Comparison of ENCODE assay signal across 8 cellular contexts in genomic region chr6:32189742-32190053, GRCh38. TPM values are rescaled to one million over a fixed set of nuclear protein-coding genes. Genes with fewer than 3 reads are reported as not detected.
DNase-seq lines count a peak whose midpoint lies in the region; ATAC-seq and TF ChIP-seq lines count a peak whose summit lies in the region.

No MANE protein-coding gene starts in this region.

- peak overlapping the region; percentile 81 to 84 for H3K18ac ChIP-seq in mesenchymal stem cell (ENCODE audit: low read depth in 1 of 2, low read length in 2 of 2)

- H3K4me1 ChIP-seq in mesenchymal stem cell (ENCODE audit: control insufficient read depth, insufficient read depth, low read depth, low read length) (peaks cover 37% of the 10 kb centered on the region), upper lobe of right lung (peaks cover 53% of the 10 kb centered on the region)

- no peak overlapping the region for H3K23ac ChIP-seq in mesenchymal stem cell (ENCODE audit: low read length in 2 of 2)

- H2BK12ac ChIP-seq in mesenchymal stem cell (ENCODE audit: low read length in 2 of 2) = no peak overlapping the region

- peak overlapping the region; percentile 81 for H3K4me2 ChIP-seq in mesenchymal stem cell (ENCODE audit: low read length, poor library complexity, severe bottlenecking)

- no peak for TF ChIP-seq CTCF in upper lobe of right lung (IDR thresholded peaks at IDR 0.05)

- peaks cover 57% of the 10 kb centered on the region for H3K4me1 Mint-ChIP-seq in activated naive CD4-positive, alpha-beta T cell treated with anti-CD3 and anti-CD28 coated beads, Interleukin-2, amount 10 ng/mL, durations not matched to agents 7 days and 5 days
- H3K4me1 Mint-ChIP-seq in central memory CD8-positive, alpha-beta T cell = peaks cover 76% of the 10 kb centered on the region

- H3K27me3 ChIP-seq in mesenchymal stem cell (ENCODE audit: control insufficient read depth in 1 of 2, insufficient read depth in 1 of 2, low read length in 2 of 2) (no peaks in the 10 kb centered on the region), upper lobe of right lung (no peaks in the 10 kb centered on the region)

- DNase-seq in activated naive CD4-positive, alpha-beta T cell treated with anti-CD3 and anti-CD28 coated beads, Interleukin-2, amount 10 ng/mL, durations not matched to agents 7 days and 5 days = no peak
- DNase-seq in activated naive CD4-positive, alpha-beta T cell (lab: John Stamatoyannopoulos, UW) = no peak
- no peak for DNase-seq in central memory CD8-positive, alpha-beta T cell (ENCODE audit: low spot score in 2 of 2)
- DNase-seq in mesenchymal stem cell = no peak
- no peak for DNase-seq in upper lobe of right lung
- no peak for DNase-seq in NCI-H774 (lab: John Stamatoyannopoulos, UW)
- no peak for DNase-seq in GF-D8 (lab: John Stamatoyannopoulos, UW)

- no peak for ATAC-seq in central memory CD8-positive, alpha-beta T cell (replicated peaks; ENCODE audit: extremely low read depth, poor library complexity, severe bottlenecking)
- no peak for ATAC-seq in upper lobe of right lung
- ATAC-seq in HG03521 (IDR thresholded peaks at IDR 0.05; ENCODE audit: unreplicated experiment) = no peak

- H3K4me3 ChIP-seq in mesenchymal stem cell (ENCODE audit: insufficient read depth in 1 of 2, low read depth in 1 of 2, low read length in 2 of 2) (peak overlapping the region; percentile 66 to 94), upper lobe of right lung (peak overlapping the region; percentile 66)

- peak overlapping the region; percentile 96 for H2BK15ac ChIP-seq in mesenchymal stem cell (ENCODE audit: low read depth, poor library complexity, severe bottlenecking)

- no peak overlapping the region for H2AK5ac ChIP-seq in mesenchymal stem cell (ENCODE audit: low read length, severe bottlenecking)

- H3K9me3 ChIP-seq in mesenchymal stem cell (ENCODE audit: control insufficient read depth, low read length) (no peaks in the 10 kb centered on the region), upper lobe of right lung (no peaks in the 10 kb centered on the region)

- H2BK5ac ChIP-seq in mesenchymal stem cell (ENCODE audit: low read depth, low read length, poor library complexity, severe bottlenecking) = no peak overlapping the region

- peak overlapping the region; percentile 99 for H2BK120ac ChIP-seq in mesenchymal stem cell (ENCODE audit: low read depth, low read length)

- peak overlapping the region; percentile 77 to 87 for H3K4ac ChIP-seq in mesenchymal stem cell (ENCODE audit: low read depth in 1 of 2, low read length in 2 of 2)

- H3K9ac ChIP-seq in mesenchymal stem cell (ENCODE audit: low read length) = peak overlapping the region; percentile 94

- peak overlapping the region; percentile 90 for H3K27ac Mint-ChIP-seq in activated naive CD4-positive, alpha-beta T cell treated with anti-CD3 and anti-CD28 coated beads, Interleukin-2, amount 10 ng/mL, durations not matched to agents 7 days and 5 days
- H3K27ac Mint-ChIP-seq in central memory CD8-positive, alpha-beta T cell (ENCODE audit: low read depth) = peak overlapping the region; percentile 98

- intact Hi-C loops in upper lobe of right lung (cut with DNase I) = no loop called here

- peak overlapping the region; percentile 48 for H4K8ac ChIP-seq in mesenchymal stem cell (ENCODE audit: low read length)

- no peaks in the 10 kb centered on the region for H3K9me3 Mint-ChIP-seq in activated naive CD4-positive, alpha-beta T cell treated with anti-CD3 and anti-CD28 coated beads, Interleukin-2, amount 10 ng/mL, durations not matched to agents 7 days and 5 days
- H3K9me3 Mint-ChIP-seq in central memory CD8-positive, alpha-beta T cell = no peaks in the 10 kb centered on the region

- H4K91ac ChIP-seq in mesenchymal stem cell (ENCODE audit: low read length) = no peak overlapping the region

- peaks cover 24 to 27% of the 10 kb centered on the region in 2 experiments for H3K36me3 ChIP-seq in mesenchymal stem cell (ENCODE audit: control insufficient read depth in 1 of 2, insufficient read depth in 2 of 2, low read depth in 1 of 2, low read length in 2 of 2)
- H3K36me3 ChIP-seq in upper lobe of right lung = peaks cover 16% of the 10 kb centered on the region

- peaks cover 14% of the 10 kb centered on the region for H3K79me1 ChIP-seq in mesenchymal stem cell (replicated peaks; ENCODE audit: low read length, poor library complexity, severe bottlenecking)

- H3K14ac ChIP-seq in mesenchymal stem cell (ENCODE audit: low read length in 2 of 2) = peak overlapping the region; percentile 84 to 87

- no peak overlapping the region for H2AFZ ChIP-seq in mesenchymal stem cell (ENCODE audit: low read depth, low read length)

- peaks cover 5% of the 10 kb centered on the region for H3K27me3 Mint-ChIP-seq in activated naive CD4-positive, alpha-beta T cell treated with anti-CD3 and anti-CD28 coated beads, Interleukin-2, amount 10 ng/mL, durations not matched to agents 7 days and 5 days
- H3K27me3 Mint-ChIP-seq in central memory CD8-positive, alpha-beta T cell = no peaks in the 10 kb centered on the region

- H3K27ac ChIP-seq in mesenchymal stem cell (ENCODE audit: low read length, poor library complexity, severe bottlenecking) = peak overlapping the region; percentile 55
- H3K27ac ChIP-seq in upper lobe of right lung = peak overlapping the region; percentile 91

- peaks cover 65% of the 10 kb centered on the region for H3K36me3 Mint-ChIP-seq in activated naive CD4-positive, alpha-beta T cell treated with anti-CD3 and anti-CD28 coated beads, Interleukin-2, amount 10 ng/mL, durations not matched to agents 7 days and 5 days
- peaks cover 49% of the 10 kb centered on the region for H3K36me3 Mint-ChIP-seq in central memory CD8-positive, alpha-beta T cell (ENCODE audit: insufficient read depth)

- WGBS in mesenchymal stem cell = 2% methylated on average over 7 of the region's 23 CpGs

- H3K4me3 Mint-ChIP-seq in activated naive CD4-positive, alpha-beta T cell treated with anti-CD3 and anti-CD28 coated beads, Interleukin-2, amount 10 ng/mL, durations not matched to agents 7 days and 5 days = peak overlapping the region; percentile 92
- H3K4me3 Mint-ChIP-seq in central memory CD8-positive, alpha-beta T cell = peak overlapping the region; percentile 98

- CTCF ChIA-PET in activated naive CD4-positive, alpha-beta T cell treated with anti-CD3 and anti-CD28 coated beads, Interleukin-2, amount 10 ng/mL, durations not matched to agents 7 days and 5 days (lab: Charles Lee) = no interaction called here

RNA-seq across cellular contexts. Expression of gene PBX2, which starts 0.3 kb away (rescaled TPM):
- 81.5 TPM for polyA plus RNA-seq in mesenchymal stem cell (2013, experiment 1 of 2)
- polyA plus RNA-seq in mesenchymal stem cell (2013, experiment 2 of 2) = 78.7 TPM
- 100 TPM for total RNA-seq in upper lobe of right lung

RNA-seq across cellular contexts. Expression of gene GPSM3, which starts 2.7 kb away (rescaled TPM):
- polyA plus RNA-seq in mesenchymal stem cell (2013, experiment 1 of 2) = 15.7 TPM
- polyA plus RNA-seq in mesenchymal stem cell (2013, experiment 2 of 2) = 14.7 TPM
- 51.9 TPM for total RNA-seq in upper lobe of right lung

RNA-seq across cellular contexts. Expression of gene AGER, which starts 5.6 kb away (rescaled TPM):
- polyA plus RNA-seq in mesenchymal stem cell (2013, experiment 1 of 2) = 6.5 TPM
- polyA plus RNA-seq in mesenchymal stem cell (2013, experiment 2 of 2) = 6.1 TPM
- 1,590 TPM for total RNA-seq in upper lobe of right lung

RNA-seq across cellular contexts. Expression of gene RNF5, which starts 11.5 kb away (rescaled TPM):
- polyA plus RNA-seq in mesenchymal stem cell (2013, experiment 1 of 2) = 45.5 TPM
- polyA plus RNA-seq in mesenchymal stem cell (2013, experiment 2 of 2) = 46.5 TPM
- 44.6 TPM for total RNA-seq in upper lobe of right lung

RNA-seq across cellular contexts. Expression of gene AGPAT1, which starts 13.8 kb away (rescaled TPM):
- 85.8 TPM for polyA plus RNA-seq in mesenchymal stem cell (2013, experiment 1 of 2)
- polyA plus RNA-seq in mesenchymal stem cell (2013, experiment 2 of 2) = 83.8 TPM
- total RNA-seq in upper lobe of right lung = 53.0 TPM
